In the genomic region with DNA sequence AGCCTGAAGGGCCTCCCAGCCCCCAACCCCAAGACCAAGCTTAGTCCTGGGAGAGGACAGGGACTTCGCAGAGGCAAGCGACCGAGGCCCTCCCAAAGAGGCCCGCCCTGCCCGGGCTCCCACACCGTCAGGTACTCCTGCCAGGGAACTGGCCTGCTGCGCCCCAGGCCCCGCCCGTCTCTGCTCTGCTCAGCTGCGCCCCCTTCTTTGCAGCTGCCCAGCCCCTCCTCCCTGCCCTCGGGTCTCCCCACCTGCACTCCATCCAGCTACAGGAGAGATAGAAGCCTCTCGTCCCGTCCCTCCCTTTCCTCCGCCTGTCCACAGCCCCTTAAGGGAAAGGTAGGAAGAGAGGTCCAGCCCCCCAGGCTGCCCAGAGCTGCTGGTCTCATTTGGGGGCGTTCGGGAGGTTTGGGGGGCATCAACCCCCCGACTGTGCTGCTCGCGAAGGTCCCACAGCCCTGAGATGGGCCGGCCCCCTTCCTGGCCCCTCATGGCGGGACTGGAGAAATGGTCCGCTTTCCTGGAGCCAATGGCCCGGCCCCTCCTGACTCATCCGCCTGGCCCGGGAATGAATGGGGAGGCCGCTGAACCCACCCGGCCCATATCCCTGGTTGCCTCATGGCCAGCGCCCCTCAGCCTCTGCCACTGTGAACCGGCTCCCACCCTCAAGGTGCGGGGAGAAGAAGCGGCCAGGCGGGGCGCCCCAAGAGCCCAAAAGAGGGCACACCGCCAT, we compare ENCODE assay signal across 9 cellular contexts. TPM values are rescaled to one million over a fixed set of nuclear protein-coding genes. Genes with fewer than 3 reads are reported as not detected.
DNase-seq lines count a peak whose midpoint lies in the region; TF ChIP-seq lines count a peak whose summit lies in the region.
"Had no signal": no experiment of that assay in that cellular context is flagged by ENCODE, and none has a peak within 500 bp of the region (broad histone marks: within the 10 kb centered on the region; RNA-seq: fewer than 3 reads in every experiment).

No MANE protein-coding gene starts in this region.

- H2AFZ ChIP-seq in neuronal stem cell (ENCODE audit: low read length): peak overlapping the region; percentile 29

- H3K23ac ChIP-seq in neuronal stem cell (ENCODE audit: low read depth, low read length, poor library complexity): peak overlapping the region; percentile 71

- H3K4me3 ChIP-seq in esophagus squamous epithelium (peak overlapping the region; percentile 6 to 52 (median 38)), neuronal stem cell (ENCODE audit: low read length in 2 of 2) (peak overlapping the region in 1 of 2 donors; percentile 62)

- 28 to 63% methylated on average over 6 to 9 of the region's 34 CpGs for WGBS in esophagus squamous epithelium, 2 donors
- no CpG with 5 or more reads among the region's 34 CpGs for WGBS in neuronal stem cell (ENCODE audit: extremely low coverage in 2 of 2, insufficient read length in 2 of 2, insufficient replicate concordance in 1 of 2), 2 donors

- peak overlapping the region; percentile 77 for H2AK5ac ChIP-seq in neuronal stem cell (ENCODE audit: low read depth, low read length)

- no peak for TF ChIP-seq POLR2A in esophagus squamous epithelium (IDR thresholded peaks at IDR 0.05)

- H4K91ac ChIP-seq in neuronal stem cell (ENCODE audit: low read depth, low read length, poor library complexity): no peak overlapping the region

- H3K4me2 ChIP-seq in neuronal stem cell (ENCODE audit: insufficient read depth, low read length, poor library complexity, severe bottlenecking): peak overlapping the region; percentile 57

- H3K4me1 ChIP-seq in esophagus squamous epithelium: peaks cover 8 to 34% (median 12%) of the 10 kb centered on the region in 3 donors
- H3K4me1 ChIP-seq in neuronal stem cell (ENCODE audit: control insufficient read depth in 2 of 2, insufficient read depth in 1 of 2, low read depth in 1 of 2, low read length in 2 of 2): peaks cover 0 to 3% of the 10 kb centered on the region in 2 donors

- H3K9ac ChIP-seq in neuronal stem cell (ENCODE audit: low read depth, low read length, poor library complexity): peak overlapping the region; percentile 7

- peaks cover 0 to 6% (median 0%) of the 10 kb centered on the region in 3 donors for H3K9me3 ChIP-seq in esophagus squamous epithelium
- H3K9me3 ChIP-seq in neuronal stem cell (replicated peaks in 1 of 2; ENCODE audit: control insufficient read depth in 2 of 2, insufficient read depth in 1 of 2, low read depth in 1 of 2, low read length in 2 of 2): peaks cover 8 to 12% of the 10 kb centered on the region in 2 donors

- TF ChIP-seq CTCF in RWPE1 (conservative IDR thresholded peaks at IDR 0.05; ENCODE audit: low read depth) (no peak), esophagus squamous epithelium (IDR thresholded peaks at IDR 0.05) (no peak)

- no peak overlapping the region for H2BK12ac ChIP-seq in neuronal stem cell (ENCODE audit: low read length)

- DNase-seq in ELF-1 (ENCODE audit: low read depth, low spot score) (peak; percentile 44), RWPE1 (ENCODE audit: low spot score) (no peak), esophagus squamous epithelium (lab: John Stamatoyannopoulos, UW) (no peak), neuronal stem cell (ENCODE audit: low spot score) (no peak), superior temporal gyrus (ENCODE audit: extremely low spot score) (no peak), DMS114 treated with DMSO at 0.1 percent for 48 hours (lab: John Stamatoyannopoulos, UW; ENCODE audit: unreplicated experiment) (no peak), NCI-H2171 treated with DMSO at 0.1 percent for 48 hours (lab: John Stamatoyannopoulos, UW) (no peak)
- DNase-seq in stimulated activated CD8-positive, alpha-beta memory T cell treated with anti-CD3 and anti-CD28 coated beads, Interleukin-4, amount 100 ng/mL, for 48 hours: no peak
- DNase-seq: activated CD4-positive, alpha-beta memory T cell treated with anti-CD3 and anti-CD28 coated beads for 36 hours had no signal

- peak overlapping the region; percentile 40 for H2BK5ac ChIP-seq in neuronal stem cell (ENCODE audit: low read length)

- H2BK15ac ChIP-seq in neuronal stem cell (ENCODE audit: low read length): peak overlapping the region; percentile 40

- peaks cover 2% of the 10 kb centered on the region for H3K79me1 ChIP-seq in neuronal stem cell (ENCODE audit: low read depth, low read length)

- H3K27me3 ChIP-seq in esophagus squamous epithelium (peaks cover 0 to 82% (median 26%) of the 10 kb centered on the region in 4 donors), neuronal stem cell (ENCODE audit: control insufficient read depth in 3 of 3, insufficient read depth in 3 of 3, low read depth in 1 of 3, low read length in 3 of 3) (peaks cover 7 to 90% (median 52%) of the 10 kb centered on the region in 3 experiments)

- no peak overlapping the region for H3K4ac ChIP-seq in neuronal stem cell (ENCODE audit: low read length)

- H3K18ac ChIP-seq in neuronal stem cell (ENCODE audit: low read length): peak overlapping the region; percentile 73

- H3K36me3 ChIP-seq in esophagus squamous epithelium: no peaks in the 10 kb centered on the region
- no peaks in the 10 kb centered on the region for H3K36me3 ChIP-seq in neuronal stem cell (replicated peaks in 1 of 2; ENCODE audit: control insufficient read depth in 2 of 2, insufficient read depth in 2 of 2, low read length in 2 of 2)

- H3K27ac ChIP-seq in RWPE1 (0 out of 2 replicates have a peak overlapping the region, but pooled peaks have one; percentile 17), esophagus squamous epithelium (peak overlapping the region in 2 of 4 donors; percentile 39 to 49), neuronal stem cell (replicated peaks; ENCODE audit: low read length) (no peak overlapping the region)

- no peak overlapping the region for H2BK120ac ChIP-seq in neuronal stem cell (ENCODE audit: low read depth, low read length)

- POLR2A ChIA-PET in RWPE1 (lab: Yijun Ruan, JAX; ENCODE audit: low non-redundant PET): no interaction called here

- peak overlapping the region; percentile 75 for H3K14ac ChIP-seq in neuronal stem cell (ENCODE audit: low read length)

- CTCF ChIA-PET in RWPE1 (lab: Yijun Ruan, JAX): interaction anchor here (0.6 to 1.0 kb wide), 2 partner anchors 24 to 1310 kb away, joined by 3 read pairs; no protein-coding TSS in a partner anchor

- no peak overlapping the region for H4K8ac ChIP-seq in neuronal stem cell (ENCODE audit: low read depth, low read length)

- intact Hi-C loops in esophagus squamous epithelium (cut with DNase I): no loop called here

RNA-seq across cellular contexts. Expression of a gene that starts 21.9 kb away (rescaled TPM):
- total RNA-seq in esophagus squamous epithelium: 100 to 1,000 TPM; 279 to 327 (median 319) TPM
- 267 TPM for polyA plus RNA-seq in neuronal stem cell (2013, experiment 1 of 2)
- polyA plus RNA-seq in neuronal stem cell (2013, experiment 2 of 2): 266 TPM

RNA-seq across cellular contexts. Expression of a gene that starts 42.5 kb away (rescaled TPM):
- total RNA-seq in esophagus squamous epithelium: 10 to 100 TPM in 3 of 4 donors, 1 to 10 TPM in 1; 8.5 to 21.3 (median 18.1) TPM
- polyA plus RNA-seq in neuronal stem cell (2013, experiment 1 of 2): 28.9 TPM
- polyA plus RNA-seq in neuronal stem cell (2013, experiment 2 of 2): 28.4 TPM

RNA-seq across cellular contexts. Expression of a gene that starts 48.5 kb away (rescaled TPM):
- 10 to 100 TPM; 33.8 to 62.2 (median 51.2) TPM for total RNA-seq in esophagus squamous epithelium
- 69.3 TPM for polyA plus RNA-seq in neuronal stem cell (2013, experiment 1 of 2)
- polyA plus RNA-seq in neuronal stem cell (2013, experiment 2 of 2): 63.2 TPM

RNA-seq across cellular contexts. Expression of a gene that starts 53.8 kb away (rescaled TPM):
- total RNA-seq in esophagus squamous epithelium: 1 to 10 TPM in 2 of 4 donors, under 1 TPM in 2; 0.76 to 2.7 (median 1.3) TPM
- 0.01 TPM for polyA plus RNA-seq in neuronal stem cell (2013, experiment 1 of 2)
- polyA plus RNA-seq in neuronal stem cell (2013, experiment 2 of 2): 0.01 TPM
- total RNA-seq: activated CD4-positive, alpha-beta memory T cell treated with anti-CD3 and anti-CD28 coated beads for 36 hours had no signal
